10 cellular contexts compared by ENCODE assay signal in the genomic region with DNA sequence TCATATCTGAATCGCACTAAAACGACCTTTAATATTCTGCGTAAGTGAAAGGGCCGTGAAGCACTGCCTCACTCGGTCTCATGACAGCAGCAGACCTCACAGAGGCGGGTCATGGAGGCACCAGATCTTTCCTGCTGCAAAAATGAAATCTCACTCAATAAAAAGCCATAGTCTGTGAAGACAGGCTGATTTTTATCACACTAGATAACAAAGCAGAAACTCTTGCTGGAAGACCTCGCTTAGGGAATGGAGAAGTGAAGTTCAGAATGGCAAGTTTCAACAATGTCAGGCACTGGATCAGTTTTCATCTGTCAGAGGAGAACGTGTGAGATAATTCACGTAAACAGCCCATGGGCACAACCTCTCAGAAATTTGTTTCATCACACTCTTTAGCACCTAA. TPM values are rescaled to one million over a fixed set of nuclear protein-coding genes. Genes with fewer than 3 reads are reported as not detected.
A peak's percentile ranks its signal among the peaks of the same experiment; 100 is the strongest.
DNase-seq lines count a peak whose midpoint lies in the region; ATAC-seq and TF ChIP-seq lines count a peak whose summit lies in the region.
"Had no signal": no experiment of that assay in that cellular context is flagged by ENCODE, and none has a peak within 500 bp of the region (broad histone marks: within the 10 kb centered on the region; RNA-seq: fewer than 3 reads in every experiment).

No MANE protein-coding gene starts in this region.

- H4K20me1 ChIP-seq in H9 (ENCODE audit: control insufficient read depth, insufficient read depth, insufficient read length): no peaks in the 10 kb centered on the region
- no peaks in the 10 kb centered on the region for H4K20me1 ChIP-seq in SK-N-SH (ENCODE audit: insufficient read depth)

- H3K9me3 Mint-ChIP-seq in H9: no peaks in the 10 kb centered on the region
- H3K9me3 Mint-ChIP-seq: neural progenitor cell had no signal

- CTCF ChIA-PET in SK-N-SH (lab: Yijun Ruan, JAX): no interaction called here

- H3F3A ChIP-seq in SK-N-SH (replicated peaks; ENCODE audit: insufficient read depth): peaks cover 12% of the 10 kb centered on the region

- peaks cover 68 to 91% (median 74%) of the 10 kb centered on the region in 3 experiments for H3K36me3 Mint-ChIP-seq in H9 (ENCODE audit: insufficient read depth in 1 of 3, low read depth in 3 of 3)

- TF ChIP-seq CTCF in GM06990 (IDR thresholded peaks at IDR 0.05; ENCODE audit: insufficient read depth, low read length, poor library complexity, severe bottlenecking) (no peak), H9 (conservative IDR thresholded peaks at IDR 0.05) (no peak), SK-N-SH (IDR thresholded peaks at IDR 0.05) (no peak), heart left ventricle (IDR thresholded peaks at IDR 0.05) (no peak)

- no peak overlapping the region; the same call in 1 of the 2 replicates for H2BK15ac ChIP-seq in H9 (ENCODE audit: low read depth, low read length)

- no peak overlapping the region for H3K23ac ChIP-seq in H9 (ENCODE audit: insufficient read length, low read depth, low read length)

- H4K91ac ChIP-seq in H9 (ENCODE audit: insufficient read length, low read depth, low read length): no peak overlapping the region

- H3K27ac Mint-ChIP-seq in H9: peak overlapping the region in 1 of 3 experiments; percentile 81; a peak in 2 of 7 replicates
- H3K27ac Mint-ChIP-seq: neural progenitor cell had no signal

- H3K4me3 ChIP-seq in GM06990 (replicated peaks; ENCODE audit: low read depth, low read length): peak overlapping the region; percentile 40
- H3K4me3 ChIP-seq in SK-N-SH (ENCODE audit: low read depth in 2 of 2, low read length in 1 of 2): no peak overlapping the region
- H3K4me3 ChIP-seq in heart left ventricle: peak overlapping the region in 6 of 12 donors; percentile 0 to 25 (median 12)
- H3K4me3 ChIP-seq: neural progenitor cell had no signal

- H3K18ac ChIP-seq in H9 (ENCODE audit: insufficient read length, low read depth, low read length): no peak overlapping the region

- H3K4me1 ChIP-seq in H9 (ENCODE audit: insufficient read depth, low read length) (peaks cover 10% of the 10 kb centered on the region), SK-N-SH (ENCODE audit: control insufficient read depth in 1 of 2, insufficient read depth in 2 of 2, low read depth in 1 of 2, low read length in 1 of 2) (peaks cover 16 to 34% of the 10 kb centered on the region in 2 experiments; a peak in 2 of 4 replicates), heart left ventricle (peaks cover 0 to 45% (median 22%) of the 10 kb centered on the region in 12 donors)

- H3K27me3 ChIP-seq in GM06990 (replicated peaks; ENCODE audit: control insufficient read depth, insufficient read depth, low read length): no peaks in the 10 kb centered on the region
- H3K27me3 ChIP-seq in H9 (ENCODE audit: insufficient read depth, low read length): no peaks in the 10 kb centered on the region
- no peaks in the 10 kb centered on the region for H3K27me3 ChIP-seq in SK-N-SH (ENCODE audit: insufficient read depth)
- H3K27me3 ChIP-seq in heart left ventricle: no peaks in the 10 kb centered on the region
- H3K27me3 ChIP-seq: neural progenitor cell had no signal

- no peak overlapping the region for H2AK5ac ChIP-seq in H9 (ENCODE audit: insufficient read length, low read length)

- H2BK20ac ChIP-seq in H9 (ENCODE audit: low read depth, low read length, poor library complexity, severe bottlenecking): no peak overlapping the region

- H3K4me2 ChIP-seq in H9 (ENCODE audit: insufficient read depth, insufficient read length, low read length) (peak overlapping the region; percentile 16), SK-N-SH (peak overlapping the region; percentile 54)
- H3K4me2 ChIP-seq: neural progenitor cell had no signal

- H3K9me3 ChIP-seq in H9 (ENCODE audit: control insufficient read depth, low read depth, low read length) (no peaks in the 10 kb centered on the region), SK-N-SH (no peaks in the 10 kb centered on the region), heart left ventricle (no peaks in the 10 kb centered on the region)

- H3K36me3 ChIP-seq in GM06990 (ENCODE audit: control insufficient read depth, insufficient read depth, low read length) (peaks cover 6% of the 10 kb centered on the region), SK-N-SH (replicated peaks in 1 of 2; ENCODE audit: control insufficient read depth in 1 of 2, insufficient read depth in 2 of 2, low read length in 1 of 2) (peaks cover 14 to 22% of the 10 kb centered on the region in 2 experiments), heart left ventricle (peaks cover 0 to 37% (median 24%) of the 10 kb centered on the region in 9 donors)
- H3K36me3 ChIP-seq: neural progenitor cell had no signal

- H4K8ac ChIP-seq in H9 (replicated peaks; ENCODE audit: insufficient read length, low read depth, low read length): no peak overlapping the region

- no CpG with 5 or more reads among the region's 9 CpGs for WGBS in H9 (ENCODE audit: extremely low coverage, insufficient read length, low lambda C conversion rate)
- 58% methylated on average over 9 of the region's 9 CpGs for WGBS in SK-N-SH (ENCODE audit: low lambda C conversion rate)
- WGBS in heart left ventricle, 4 donors: 53 to 56% (median 53%) methylated on average over 9 of the region's 9 CpGs

- peaks cover 9% of the 10 kb centered on the region for H3K79me1 ChIP-seq in H9 (ENCODE audit: insufficient read depth, low read depth, low read length, poor library complexity, severe bottlenecking)

- no peaks in the 10 kb centered on the region for H3K27me3 Mint-ChIP-seq in H9 (ENCODE audit: low read depth)

- intact Hi-C loops in heart left ventricle (cut with DNase I): no loop called here

- peak in 2 of 4 donors; percentile 45 to 64 for ATAC-seq in heart left ventricle
- ATAC-seq in HG03521 (IDR thresholded peaks at IDR 0.05; ENCODE audit: unreplicated experiment): no peak

- H3K9ac ChIP-seq in H9 (ENCODE audit: extremely low read depth, insufficient read length, low read length): no peak overlapping the region
- no peak overlapping the region for H3K9ac ChIP-seq in SK-N-SH
- H3K9ac ChIP-seq: neural progenitor cell had no signal

- H2AFZ ChIP-seq in H9 (ENCODE audit: low read length) (no peak overlapping the region), SK-N-SH (ENCODE audit: low read depth) (no peak overlapping the region)
- H2AFZ ChIP-seq: neural progenitor cell had no signal

- H3K14ac ChIP-seq in H9 (ENCODE audit: insufficient read depth, low read length): no peak overlapping the region

- H3K4me3 Mint-ChIP-seq in H9: no peak overlapping the region
- H3K4me3 Mint-ChIP-seq: neural progenitor cell had no signal

- TF ChIP-seq POLR2A in heart left ventricle (IDR thresholded peaks at IDR 0.05): no peak

- no peak overlapping the region for H3K4ac ChIP-seq in H9 (ENCODE audit: low read depth, low read length)

- no peaks in the 10 kb centered on the region for H3K23me2 ChIP-seq in H9 (ENCODE audit: insufficient read length, low read depth, low read length, poor library complexity, severe bottlenecking)

- peaks cover 44 to 54% of the 10 kb centered on the region in 2 experiments for H3K4me1 Mint-ChIP-seq in H9

- H2BK5ac ChIP-seq in H9 (ENCODE audit: insufficient read length, low read length): no peak overlapping the region

- DNase-seq in GM06990 (ENCODE audit: extremely low read depth, insufficient read length) (no peak), H9 (no peak), SK-N-SH (peak; percentile 62), heart left ventricle (no peak), RPMI8226 (no peak), SW480 (ENCODE audit: low spot score) (no peak), NCI-H2196 (lab: John Stamatoyannopoulos, UW; ENCODE audit: unreplicated experiment) (no peak)
- DNase-seq: DMS79 had no signal

- no peak overlapping the region for H2BK120ac ChIP-seq in H9 (ENCODE audit: low read depth, low read length, poor library complexity, severe bottlenecking)

- TF ChIP-seq RAD21 in SK-N-SH (IDR thresholded peaks at IDR 0.05; ENCODE audit: low read length): 0 out of 2 replicates have a peak, but pooled peaks have one; percentile 9

- POLR2A ChIA-PET in SK-N-SH (lab: Yijun Ruan, JAX): no interaction called here

- no peak overlapping the region for H3T11ph ChIP-seq in H9 (ENCODE audit: low read length)

- peaks cover 75% of the 10 kb centered on the region for H3K79me2 ChIP-seq in H9 (ENCODE audit: insufficient read depth, low read length)
- peaks cover 87% of the 10 kb centered on the region for H3K79me2 ChIP-seq in SK-N-SH (ENCODE audit: insufficient read depth)

- no peak overlapping the region for H4K5ac ChIP-seq in H9 (ENCODE audit: insufficient read length, low read depth, low read length)

- H3K27ac ChIP-seq in H9 (ENCODE audit: insufficient read length, low read depth, low read length): no peak overlapping the region
- H3K27ac ChIP-seq in SK-N-SH (ENCODE audit: low read depth in 2 of 2, low read length in 1 of 2): peak overlapping the region; percentile 60 to 76; a peak in 2 of 4 replicates
- peak overlapping the region in 9 of 12 donors; percentile 2 to 65 (median 40) for H3K27ac ChIP-seq in heart left ventricle
- H3K27ac ChIP-seq: neural progenitor cell had no signal

- H2BK12ac ChIP-seq in H9 (ENCODE audit: insufficient read length, low read depth, low read length): no peak overlapping the region

- TF ChIP-seq EP300 in SK-N-SH (IDR thresholded peaks at IDR 0.05; ENCODE audit: borderline replicate concordance in 1 of 2, low read depth in 1 of 2, low read length in 1 of 2): peak in 1 of 2 experiments; percentile 51; a peak in 1 of 4 replicates

- no peak overlapping the region for H3K56ac ChIP-seq in H9 (ENCODE audit: insufficient read length, low read depth, low read length)

- no peaks in the 10 kb centered on the region for H3K9me2 ChIP-seq in SK-N-SH

TF ChIP-seq in SK-N-SH, 30 proteins besides CTCF, POLR2A, EP300 and RAD21 (continues in another document):
- TF ChIP-seq POLR2AphosphoS5 (IDR thresholded peaks at IDR 0.05; ENCODE audit: low read depth, low read length): no peak
- TF ChIP-seq MEF2A (IDR thresholded peaks at IDR 0.05; ENCODE audit: borderline replicate concordance, low read depth): no peak
- TF ChIP-seq TCF12 (IDR thresholded peaks at IDR 0.05): no peak
- TF ChIP-seq, protein P1, sequence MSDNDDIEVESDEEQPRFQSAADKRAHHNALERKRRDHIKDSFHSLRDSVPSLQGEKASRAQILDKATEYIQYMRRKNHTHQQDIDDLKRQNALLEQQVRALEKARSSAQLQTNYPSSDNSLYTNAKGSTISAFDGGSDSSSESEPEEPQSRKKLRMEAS (IDR thresholded peaks at IDR 0.05; ENCODE audit: low read depth): no peak

RNA-seq across cellular contexts. Expression of a gene that starts 8.0 kb away (rescaled TPM):
- 366 and 387 TPM in 2 replicates for total RNA-seq in H9 (2021)
- 64.8 and 79.8 TPM in 2 replicates for polyA plus RNA-seq in SK-N-SH (2012; rRNA removed)
- polyA plus RNA-seq in SK-N-SH (2012; cell fraction: cytosol; rRNA removed): 62.8 and 85.9 TPM in 2 replicates
- 37.6 and 59.0 TPM in 2 replicates for polyA plus RNA-seq in SK-N-SH (2012; cell fraction: nucleus; rRNA removed)
- total RNA-seq in heart left ventricle: 10 to 100 TPM; 27.5 to 36.7 (median 31.1) TPM
- polyA plus RNA-seq in heart left ventricle: 10 to 100 TPM; 14.6 to 32.8 TPM

RNA-seq across cellular contexts. Expression of a gene that starts 40.2 kb away (rescaled TPM):
- 19.7 and 21.5 TPM in 2 replicates for total RNA-seq in H9 (2021)
- 15.6 and 16.2 TPM in 2 replicates for polyA plus RNA-seq in SK-N-SH (2012; rRNA removed)
- 21.5 and 22.0 TPM in 2 replicates for polyA plus RNA-seq in SK-N-SH (2012; cell fraction: cytosol; rRNA removed)
- polyA plus RNA-seq in SK-N-SH (2012; cell fraction: nucleus; rRNA removed): 14.6 and 28.5 TPM in 2 replicates
- total RNA-seq in heart left ventricle: 100 to 1,000 TPM in 7 of 9 donors, 10 to 100 TPM in 2; 70.9 to 181 (median 157) TPM
- polyA plus RNA-seq in heart left ventricle: 100 to 1,000 TPM in 1 of 2 donors, 10 to 100 TPM in 1; 58.1 to 124 TPM
